ENCODE assay signal across 25 cellular contexts in genomic region chr1:16127676-16128337, GRCh38. TPM values are rescaled to one million over a fixed set of nuclear protein-coding genes. Genes with fewer than 3 reads are reported as not detected.
DNase-seq lines count a peak whose midpoint lies in the region; ATAC-seq and TF ChIP-seq lines count a peak whose summit lies in the region.
"Had no signal": no experiment of that assay in that cellular context is flagged by ENCODE, and none has a peak within 500 bp of the region (broad histone marks: within the 10 kb centered on the region; RNA-seq: fewer than 3 reads in every experiment).

No MANE protein-coding gene starts in this region.

- no peak for DNase-seq in RWPE1 (ENCODE audit: low spot score)
- peak; percentile 62 to 75 (median 70) for DNase-seq in heart left ventricle
- DNase-seq in osteocyte (ENCODE audit: extremely low spot score, unreplicated experiment) = no peak
- no peak for DNase-seq in vagina (ENCODE audit: extremely low spot score in 2 of 2)
- no peak for DNase-seq in activated CD8-positive, alpha-beta memory T cell treated with anti-CD3 and anti-CD28 coated beads, Interleukin-2, amount 10 ng/mL, durations not matched to agents 7 days and 5 days
- DNase-seq in stimulated activated naive B cell treated with anti-CD40 and anti-IgM and Interleukin-4, amounts not matched to agents 10 μg/mL and 1 μg/mL and 100 μg/mL, for 72 hours = no peak
- DNase-seq: activated CD4-positive, alpha-beta T cell treated with anti-CD3 and anti-CD28 coated beads for 1 hour; activated CD8-positive, alpha-beta T cell treated with anti-CD3 and anti-CD28 coated beads, Interleukin-2, amount 10 ng/mL, durations not matched to agents 7 days and 5 days; activated gamma-delta T cell; activated naive CD8-positive, alpha-beta T cell treated with anti-CD3 and anti-CD28 coated beads, Interleukin-2, amount 50 U/mL, for 24 hours; activated T-cell treated with anti-CD3 and anti-CD28 coated beads, Interleukin-2, amount 50 U/mL, for 1 hour; CD4-positive, alpha-beta memory T cell; foreskin melanocyte; KG1; lower lobe of right lung; MM.1S; NCI-H1417 treated with DMSO at 0.1 percent for 48 hours; NCI-H2107; NCI-H446 treated with DMSO at 0.1 percent for 48 hours; SIG-M5; stimulated activated CD4-positive, alpha-beta T cell treated with anti-CD3 and anti-CD28 coated beads, Interleukin-2, amount 100 ng/mL, for 24 hours; T-helper 1 cell had no signal

- no peaks in the 10 kb centered on the region for H3K27me3 Mint-ChIP-seq in osteocyte (ENCODE audit: unreplicated experiment)
- peaks cover 7% of the 10 kb centered on the region for H3K27me3 Mint-ChIP-seq in activated CD8-positive, alpha-beta memory T cell treated with anti-CD3 and anti-CD28 coated beads, Interleukin-2, amount 10 ng/mL, durations not matched to agents 7 days and 5 days
- peaks cover 42 to 63% of the 10 kb centered on the region in 2 donors for H3K27me3 Mint-ChIP-seq in stimulated activated naive B cell treated with anti-CD40 and anti-IgM and Interleukin-4, amounts not matched to agents 10 μg/mL and 1 μg/mL and 100 μg/mL, for 72 hours

- TF ChIP-seq CTCF in RWPE1 (conservative IDR thresholded peaks at IDR 0.05; ENCODE audit: low read depth) (no peak), heart left ventricle (IDR thresholded peaks at IDR 0.05) (no peak), osteocyte (IDR thresholded peaks at IDR 0.05) (no peak), vagina (IDR thresholded peaks at IDR 0.05) (no peak)

- H3K9me3 ChIP-seq in heart left ventricle (no peaks in the 10 kb centered on the region), vagina (no peaks in the 10 kb centered on the region)
- H3K9me3 ChIP-seq: body of pancreas, lower lobe of right lung had no signal

- H3K4me1 Mint-ChIP-seq in osteocyte (ENCODE audit: unreplicated experiment) = peaks cover 20% of the 10 kb centered on the region
- H3K4me1 Mint-ChIP-seq in activated CD8-positive, alpha-beta memory T cell treated with anti-CD3 and anti-CD28 coated beads, Interleukin-2, amount 10 ng/mL, durations not matched to agents 7 days and 5 days = peaks cover 9% of the 10 kb centered on the region
- H3K4me1 Mint-ChIP-seq in stimulated activated naive B cell treated with anti-CD40 and anti-IgM and Interleukin-4, amounts not matched to agents 10 μg/mL and 1 μg/mL and 100 μg/mL, for 72 hours = peaks cover 4 to 5% of the 10 kb centered on the region in 2 donors

- no peak overlapping the region for H3K4me3 ChIP-seq in heart left ventricle
- no peak overlapping the region for H3K4me3 ChIP-seq in vagina
- H3K4me3 ChIP-seq: body of pancreas, lower lobe of right lung had no signal

- H3K36me3 ChIP-seq in heart left ventricle = peaks cover 0 to 92% (median 81%) of the 10 kb centered on the region in 9 donors
- H3K36me3 ChIP-seq in vagina = peaks cover 0 to 39% of the 10 kb centered on the region in 2 donors

- peaks cover 64% of the 10 kb centered on the region for H3K36me3 Mint-ChIP-seq in osteocyte (ENCODE audit: unreplicated experiment)
- H3K36me3 Mint-ChIP-seq in activated CD8-positive, alpha-beta memory T cell treated with anti-CD3 and anti-CD28 coated beads, Interleukin-2, amount 10 ng/mL, durations not matched to agents 7 days and 5 days = no peaks in the 10 kb centered on the region
- H3K36me3 Mint-ChIP-seq in stimulated activated naive B cell treated with anti-CD40 and anti-IgM and Interleukin-4, amounts not matched to agents 10 μg/mL and 1 μg/mL and 100 μg/mL, for 72 hours = no peaks in the 10 kb centered on the region
- H3K36me3 Mint-ChIP-seq: CD4-positive, alpha-beta memory T cell had no signal

- H3K27ac ChIP-seq in RWPE1 = peak overlapping the region; percentile 80
- H3K27ac ChIP-seq in heart left ventricle = peak overlapping the region in 11 of 12 donors; percentile 30 to 84 (median 68)
- H3K27ac ChIP-seq in vagina = peak overlapping the region; percentile 34
- H3K27ac ChIP-seq: lower lobe of right lung had no signal

- no peaks in the 10 kb centered on the region for H3K27me3 ChIP-seq in heart left ventricle
- H3K27me3 ChIP-seq in vagina = no peaks in the 10 kb centered on the region
- H3K27me3 ChIP-seq: body of pancreas had no signal

- H3K4me3 Mint-ChIP-seq in osteocyte (ENCODE audit: unreplicated experiment) = no peak overlapping the region
- H3K4me3 Mint-ChIP-seq in activated CD8-positive, alpha-beta memory T cell treated with anti-CD3 and anti-CD28 coated beads, Interleukin-2, amount 10 ng/mL, durations not matched to agents 7 days and 5 days = no peak overlapping the region
- no peak overlapping the region for H3K4me3 Mint-ChIP-seq in stimulated activated naive B cell treated with anti-CD40 and anti-IgM and Interleukin-4, amounts not matched to agents 10 μg/mL and 1 μg/mL and 100 μg/mL, for 72 hours
- H3K4me3 Mint-ChIP-seq: activated CD8-positive, alpha-beta T cell treated with anti-CD3 and anti-CD28 coated beads, Interleukin-2, amount 10 ng/mL, durations not matched to agents 7 days and 5 days; activated naive CD8-positive, alpha-beta T cell treated with anti-CD3 and anti-CD28 coated beads, Interleukin-2, amount 50 U/mL, for 24 hours; CD4-positive, alpha-beta memory T cell had no signal

- H3K4me1 ChIP-seq in heart left ventricle (peaks cover 0 to 51% (median 13%) of the 10 kb centered on the region in 12 donors), vagina (peaks cover 27% of the 10 kb centered on the region)

- no peaks in the 10 kb centered on the region for H3K9me3 Mint-ChIP-seq in osteocyte (ENCODE audit: unreplicated experiment)
- H3K9me3 Mint-ChIP-seq in activated CD8-positive, alpha-beta memory T cell treated with anti-CD3 and anti-CD28 coated beads, Interleukin-2, amount 10 ng/mL, durations not matched to agents 7 days and 5 days (ENCODE audit: low read depth) = no peaks in the 10 kb centered on the region
- H3K9me3 Mint-ChIP-seq in stimulated activated naive B cell treated with anti-CD40 and anti-IgM and Interleukin-4, amounts not matched to agents 10 μg/mL and 1 μg/mL and 100 μg/mL, for 72 hours = no peaks in the 10 kb centered on the region
- H3K9me3 Mint-ChIP-seq: activated naive CD8-positive, alpha-beta T cell treated with anti-CD3 and anti-CD28 coated beads, Interleukin-2, amount 50 U/mL, for 24 hours; CD4-positive, alpha-beta memory T cell had no signal

- H3K27ac Mint-ChIP-seq in osteocyte (ENCODE audit: unreplicated experiment) = peak overlapping the region; percentile 59
- no peak overlapping the region for H3K27ac Mint-ChIP-seq in activated CD8-positive, alpha-beta memory T cell treated with anti-CD3 and anti-CD28 coated beads, Interleukin-2, amount 10 ng/mL, durations not matched to agents 7 days and 5 days
- no peak overlapping the region for H3K27ac Mint-ChIP-seq in stimulated activated naive B cell treated with anti-CD40 and anti-IgM and Interleukin-4, amounts not matched to agents 10 μg/mL and 1 μg/mL and 100 μg/mL, for 72 hours
- H3K27ac Mint-ChIP-seq: activated CD8-positive, alpha-beta T cell treated with anti-CD3 and anti-CD28 coated beads, Interleukin-2, amount 10 ng/mL, durations not matched to agents 7 days and 5 days; activated naive CD8-positive, alpha-beta T cell treated with anti-CD3 and anti-CD28 coated beads, Interleukin-2, amount 50 U/mL, for 24 hours had no signal

- TF ChIP-seq POLR2A in heart left ventricle (IDR thresholded peaks at IDR 0.05) (no peak), vagina (IDR thresholded peaks at IDR 0.05) (no peak)

- 43 to 59% (median 50%) methylated on average over 16 to 17 of the region's 17 CpGs for WGBS in heart left ventricle, 4 donors

- intact Hi-C loops in heart left ventricle (cut with DNase I) (loop anchor here in 2 of 10 donors (2.0 to 5.0 kb wide), 2 partner anchors 27 to 36 kb away; no protein-coding TSS in a partner anchor), vagina (cut with DNase I) (no loop called here)

- POLR2A ChIA-PET in RWPE1 (lab: Yijun Ruan, JAX; ENCODE audit: low non-redundant PET) = no interaction called here

- ATAC-seq in heart left ventricle (peak; percentile 50 to 65 (median 63)), GM21528 (IDR thresholded peaks at IDR 0.05; ENCODE audit: low FRiP score, unreplicated experiment) (no peak)
- ATAC-seq in activated CD8-positive, alpha-beta memory T cell treated with anti-CD3 and anti-CD28 coated beads, Interleukin-2, amount 10 ng/mL, durations not matched to agents 7 days and 5 days = no peak
- no peak for ATAC-seq in stimulated activated naive B cell treated with anti-CD40 and anti-IgM and Interleukin-4, amounts not matched to agents 10 μg/mL and 1 μg/mL and 100 μg/mL, for 72 hours (replicated peaks)
- ATAC-seq: activated CD8-positive, alpha-beta T cell treated with anti-CD3 and anti-CD28 coated beads, Interleukin-2, amount 10 ng/mL, durations not matched to agents 7 days and 5 days; activated naive CD8-positive, alpha-beta T cell treated with anti-CD3 and anti-CD28 coated beads, Interleukin-2, amount 50 U/mL, for 24 hours; lower lobe of right lung had no signal

- CTCF ChIA-PET in RWPE1 (lab: Yijun Ruan, JAX) = interaction anchor here (0.8 kb wide), 1 partner anchor 26 kb away, joined by 7 read pairs; no protein-coding TSS in a partner anchor
- CTCF ChIA-PET in activated CD8-positive, alpha-beta memory T cell treated with anti-CD3 and anti-CD28 coated beads, Interleukin-2, amount 10 ng/mL, durations not matched to agents 7 days and 5 days (lab: Charles Lee) = interaction anchor here (1.0 kb wide), 1 partner anchor 49 kb away, joined by 3 read pairs; no protein-coding TSS in a partner anchor

RNA-seq across cellular contexts. Expression of gene EPHA2, which starts 28.1 kb away (rescaled TPM):
- total RNA-seq in heart left ventricle (10 to 100 TPM in 8 of 9 donors, 1 to 10 TPM in 1; 7.6 to 34.7 (median 14.8) TPM), osteocyte (152 and 155 TPM in 2 replicates), vagina (264 TPM)
- polyA plus RNA-seq in heart left ventricle = 10 to 100 TPM in 1 of 2 donors, 1 to 10 TPM in 1; 5.6 to 14.0 TPM
- not detected for total RNA-seq in activated CD8-positive, alpha-beta memory T cell treated with anti-CD3 and anti-CD28 coated beads, Interleukin-2, amount 10 ng/mL, durations not matched to agents 7 days and 5 days
- total RNA-seq: activated CD8-positive, alpha-beta T cell treated with anti-CD3 and anti-CD28 coated beads, Interleukin-2, amount 10 ng/mL, durations not matched to agents 7 days and 5 days; CD4-positive, alpha-beta memory T cell had no signal
- polyA plus RNA-seq: CD4-positive, alpha-beta memory T cell had no signal

RNA-seq across cellular contexts. Expression of gene FAM131C, which starts 54.4 kb away (rescaled TPM):
- total RNA-seq in heart left ventricle (10 to 100 TPM in 1 of 9 donors, 1 to 10 TPM in 8; 1.2 to 17.8 (median 3.4) TPM), osteocyte (0.73 and 1.2 TPM in 2 replicates), vagina (0.98 TPM)
- 1 to 10 TPM; 1.1 to 9.3 TPM for polyA plus RNA-seq in heart left ventricle
- total RNA-seq in activated CD8-positive, alpha-beta memory T cell treated with anti-CD3 and anti-CD28 coated beads, Interleukin-2, amount 10 ng/mL, durations not matched to agents 7 days and 5 days = 1 to 10 TPM in 1 of 2 experiments, under 1 TPM in 1; 0.91 to 1.8 TPM
- total RNA-seq: CD4-positive, alpha-beta memory T cell; lower lobe of right lung; OCI-LY7 had no signal

Comparison
In these comparisons a context has a peak if more than half of its experiments do, and no peak if none do; other contexts are left out.
1. DNase-seq: peak in heart left ventricle (5 of 5); none in RWPE1 (single experiment), osteocyte (single experiment), vagina (0 of 2), activated CD8-positive, alpha-beta memory T cell treated with anti-CD3 and anti-CD28 coated beads, Interleukin-2, amount 10 ng/mL, durations not matched to agents 7 days and 5 days (single experiment) and stimulated activated naive B cell treated with anti-CD40 and anti-IgM and Interleukin-4, amounts not matched to agents 10 μg/mL and 1 μg/mL and 100 μg/mL, for 72 hours (single experiment).
2. ATAC-seq: peak in heart left ventricle (4 of 4); none in activated CD8-positive, alpha-beta memory T cell treated with anti-CD3 and anti-CD28 coated beads, Interleukin-2, amount 10 ng/mL, durations not matched to agents 7 days and 5 days (single experiment), stimulated activated naive B cell treated with anti-CD40 and anti-IgM and Interleukin-4, amounts not matched to agents 10 μg/mL and 1 μg/mL and 100 μg/mL, for 72 hours (0 of 2) and GM21528 (single experiment).
3. RNA of gene EPHA2, which starts 28.1 kb away (total RNA-seq): 264 TPM in vagina (single experiment), 152 to 155 TPM in osteocyte and 7.6 to 34.7 TPM in heart left ventricle; not detected in activated CD8-positive, alpha-beta memory T cell treated with anti-CD3 and anti-CD28 coated beads, Interleukin-2, amount 10 ng/mL, durations not matched to agents 7 days and 5 days; every median in the first group is over 4 times any median in the second.
4. Peak in every context shown above with its lines, with median percentiles within 50 percentile points of each other: H3K27ac ChIP-seq.